In the genomic region with DNA sequence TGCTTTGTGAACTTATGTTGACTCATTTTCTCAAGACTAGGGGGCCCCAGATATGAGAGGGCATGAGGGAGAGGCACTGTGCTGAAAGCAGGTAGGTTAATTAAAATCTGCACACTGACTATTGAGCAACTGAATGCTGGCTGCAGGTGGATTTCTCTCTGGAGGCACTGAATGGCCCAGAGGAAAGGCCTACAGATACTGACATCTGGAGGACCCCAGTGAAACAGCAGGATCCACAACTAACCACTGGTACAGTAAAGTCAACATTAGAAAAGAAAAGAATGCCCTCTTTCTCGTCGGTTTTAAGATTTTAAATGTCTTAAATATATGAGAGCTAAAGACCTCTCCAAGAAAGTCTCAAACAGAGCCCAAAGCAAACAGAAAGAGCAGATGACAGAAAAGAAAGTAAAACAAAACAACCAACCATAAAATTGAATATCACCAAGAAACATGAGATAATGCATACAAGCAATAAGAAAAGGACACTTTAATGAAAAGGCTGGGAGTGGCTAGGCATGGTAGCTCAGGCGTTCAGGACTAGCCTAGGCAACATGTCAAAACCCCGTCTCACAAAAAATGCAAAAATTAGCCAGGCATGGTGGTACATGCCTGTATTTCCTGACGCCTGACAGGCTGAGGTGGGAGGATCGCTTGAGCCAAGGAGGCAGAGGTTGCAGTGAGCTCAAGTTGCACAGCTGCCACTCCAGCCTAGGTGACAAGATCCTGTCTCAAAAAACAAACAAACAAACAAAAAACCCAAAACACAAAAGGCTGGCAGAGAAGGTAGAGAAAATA, we compare ENCODE assay signal across 11 cellular contexts. TPM values are rescaled to one million over a fixed set of nuclear protein-coding genes. Genes with fewer than 3 reads are reported as not detected.
DNase-seq lines count a peak whose midpoint lies in the region; ATAC-seq, FAIRE-seq and TF ChIP-seq lines count a peak whose summit lies in the region.
"Had no signal": no experiment of that assay in that cellular context is flagged by ENCODE, and none has a peak within 500 bp of the region (broad histone marks: within the 10 kb centered on the region; RNA-seq: fewer than 3 reads in every experiment).

No MANE protein-coding gene starts in this region.

- H3K27ac ChIP-seq in A549 (peak overlapping the region; percentile 91 to 95), kidney (ENCODE audit: low read depth in 2 of 2, low read length in 2 of 2) (no peak overlapping the region)
- H3K27ac ChIP-seq: thoracic aorta had no signal

- peaks cover 80% of the 10 kb centered on the region for H3K36me3 Mint-ChIP-seq in HFFc6 (ENCODE audit: low read depth)

- H3K4me3 ChIP-seq in A549 (no peak overlapping the region), astrocyte of the spinal cord (ENCODE audit: low read depth, low read length) (no peak overlapping the region), kidney (ENCODE audit: low read length in 2 of 2) (no peak overlapping the region)
- H3K4me3 ChIP-seq: thoracic aorta had no signal

- intact Hi-C loops in kidney (cut with DNase I): no loop called here

- ATAC-seq in A549 (no peak), GM21723 (IDR thresholded peaks at IDR 0.05; ENCODE audit: unreplicated experiment) (no peak), HG03442 (IDR thresholded peaks at IDR 0.05; ENCODE audit: unreplicated experiment) (no peak)

- H3K9me3 ChIP-seq in A549 (peaks cover 15% of the 10 kb centered on the region), kidney (ENCODE audit: control insufficient read depth in 1 of 2, low read length in 2 of 2) (no peaks in the 10 kb centered on the region)
- H3K9me3 ChIP-seq: thoracic aorta had no signal

- no peak for TF ChIP-seq EP300 in A549 (IDR thresholded peaks at IDR 0.05)

- peaks cover 62% of the 10 kb centered on the region for H3K4me1 Mint-ChIP-seq in HFFc6 (ENCODE audit: low read depth)

- FAIRE-seq in A549 (lab: Jason Lieb, UNC) (no peak), kidney (lab: Jason Lieb, UNC) (no peak)

- no peak for TF ChIP-seq CTCF in A549 (IDR thresholded peaks at IDR 0.05)
- TF ChIP-seq CTCF in HFFc6 (IDR thresholded peaks at IDR 0.05): peak; percentile 51
- peak; percentile 57 for TF ChIP-seq CTCF in astrocyte of the spinal cord (IDR thresholded peaks at IDR 0.05; ENCODE audit: low read depth, low read length)
- TF ChIP-seq CTCF in kidney (IDR thresholded peaks at IDR 0.05; ENCODE audit: borderline replicate concordance, extremely low read depth, insufficient read depth): peak; percentile 15

- no peak overlapping the region; the same call in 1 of the 2 replicates for H3K4me3 Mint-ChIP-seq in HFFc6

- DNase-seq in A549 (ENCODE audit: low read depth in 1 of 2, low spot score in 1 of 2) (no peak), HFFc6 (no peak), astrocyte of the spinal cord (ENCODE audit: low read depth, low spot score) (no peak), kidney (no peak), NOMO-1 treated with dmso at 0.1 percent for 144 hours (lab: John Stamatoyannopoulos, UW; ENCODE audit: unreplicated experiment) (no peak), medulla oblongata (ENCODE audit: extremely low spot score) (no peak)
- DNase-seq: amygdala, NCI-H1694 had no signal

- TF ChIP-seq POLR2A in A549 (IDR thresholded peaks at IDR 0.05; ENCODE audit: low read length): no peak

- POLR2A ChIA-PET in A549 (lab: Yijun Ruan, JAX): no interaction called here

- WGBS in A549 (ENCODE audit: missing lambda C conversion rate): 95% methylated on average over 6 of the region's 6 CpGs

- H3K27ac Mint-ChIP-seq in HFFc6: no peak overlapping the region

- peaks cover 37% of the 10 kb centered on the region for H3K4me1 ChIP-seq in A549
- H3K4me1 ChIP-seq in kidney (ENCODE audit: control insufficient read depth in 1 of 2, insufficient read depth in 1 of 2, low read depth in 1 of 2, low read length in 2 of 2): no peaks in the 10 kb centered on the region

- no peaks in the 10 kb centered on the region; the same call in 1 of the 2 replicates for H3K27me3 Mint-ChIP-seq in HFFc6 (ENCODE audit: insufficient read depth)

- CTCF ChIA-PET in A549 (lab: Yijun Ruan, JAX): interaction anchor here (1.1 to 1.3 kb wide), 2 partner anchors 37 to 59 kb away, joined by 3 to 4 read pairs; no protein-coding TSS in a partner anchor

- H3K9me3 Mint-ChIP-seq in HFFc6: no peaks in the 10 kb centered on the region

- peaks cover 18 to 25% of the 10 kb centered on the region in 2 donors for H3K36me3 ChIP-seq in kidney (ENCODE audit: control insufficient read depth in 1 of 2, insufficient read depth in 2 of 2, low read length in 2 of 2)

- in situ Hi-C loops in astrocyte of the spinal cord (cut with HindIII; ENCODE audit: low sequenced_read_pairs): no loop called here

- no peak overlapping the region for H3K4me2 ChIP-seq in A549

- no peak overlapping the region for H3K9ac ChIP-seq in kidney (ENCODE audit: low read length in 2 of 2)

- no peak for TF ChIP-seq RAD21 in A549 (conservative IDR thresholded peaks at IDR 0.05 in 1 of 2, IDR thresholded peaks at IDR 0.05 in 1 of 2)

TF ChIP-seq in A549, 52 proteins besides CTCF, POLR2A, EP300 and RAD21:
- no peak for TF ChIP-seq ZFP36 (IDR thresholded peaks at IDR 0.05; ENCODE audit: borderline replicate concordance, partially characterized antibody)
- TF ChIP-seq, protein P1, sequence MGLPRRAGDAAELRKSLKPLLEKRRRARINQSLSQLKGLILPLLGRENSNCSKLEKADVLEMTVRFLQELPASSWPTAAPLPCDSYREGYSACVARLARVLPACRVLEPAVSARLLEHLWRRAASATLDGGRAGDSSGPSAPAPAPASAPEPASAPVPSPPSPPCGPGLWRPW (IDR thresholded peaks at IDR 0.05): no peak
- TF ChIP-seq ZC3H11A (IDR thresholded peaks at IDR 0.05): no peak
- TF ChIP-seq TP53 (CRISPR knock-in tag; IDR thresholded peaks at IDR 0.05): no peak
- TF ChIP-seq JUNB (IDR thresholded peaks at IDR 0.05): no peak
- TF ChIP-seq, protein P2, sequence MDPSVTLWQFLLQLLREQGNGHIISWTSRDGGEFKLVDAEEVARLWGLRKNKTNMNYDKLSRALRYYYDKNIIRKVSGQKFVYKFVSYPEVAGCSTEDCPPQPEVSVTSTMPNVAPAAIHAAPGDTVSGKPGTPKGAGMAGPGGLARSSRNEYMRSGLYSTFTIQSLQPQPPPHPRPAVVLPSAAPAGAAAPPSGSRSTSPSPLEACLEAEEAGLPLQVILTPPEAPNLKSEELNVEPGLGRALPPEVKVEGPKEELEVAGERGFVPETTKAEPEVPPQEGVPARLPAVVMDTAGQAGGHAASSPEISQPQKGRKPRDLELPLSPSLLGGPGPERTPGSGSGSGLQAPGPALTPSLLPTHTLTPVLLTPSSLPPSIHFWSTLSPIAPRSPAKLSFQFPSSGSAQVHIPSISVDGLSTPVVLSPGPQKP (IDR thresholded peaks at IDR 0.05; ENCODE audit: low read depth, low read length): no peak
- no peak for TF ChIP-seq NR3C1 (IDR thresholded peaks at IDR 0.05)
- no peak for TF ChIP-seq MAZ (IDR thresholded peaks at IDR 0.05; ENCODE audit: borderline replicate concordance, low read depth, low read length)
- TF ChIP-seq KDM5A (IDR thresholded peaks at IDR 0.05): no peak
- no peak for TF ChIP-seq EHF (CRISPR knock-in tag; IDR thresholded peaks at IDR 0.05)
- TF ChIP-seq RNF2 (IDR thresholded peaks at IDR 0.05; ENCODE audit: borderline replicate concordance, low read depth): no peak
- no peak for TF ChIP-seq NFE2L2 (conservative IDR thresholded peaks at IDR 0.05; ENCODE audit: low read length)
- TF ChIP-seq RFX5 (IDR thresholded peaks at IDR 0.05): no peak
- TF ChIP-seq PBX3 (IDR thresholded peaks at IDR 0.05): no peak

RNA-seq across cellular contexts. Expression of gene PUM3, which starts 43.3 kb away (rescaled TPM):
- polyA plus RNA-seq in A549 (2011; rRNA removed) (62.2 and 94.8 TPM in 2 replicates), A549 (2017; fragmentation: RNase III; extraction: RNeasy Plus Mini Kit Qiagen cat#74134 plus additional on column Dnase treatment) (71.2 to 81.2 TPM (median 78.0 TPM) in 3 replicates), kidney (ENCODE audit: insufficient read depth, low read depth, low replicate concordance) (42.7 TPM)
- 31.3 and 35.5 TPM in 2 replicates for polyA plus RNA-seq in A549 (2012; cell fraction: cytosol; rRNA removed)
- 24.8 and 38.6 TPM in 2 replicates for polyA plus RNA-seq in A549 (2012; cell fraction: nucleus; rRNA removed)
- polyA minus RNA-seq in A549 (2011; rRNA and poly(A)+ RNA removed): 42.9 and 56.2 TPM in 2 replicates
- total RNA-seq in HFFc6 (2021; fragmentation: NEBNext Ultra II Directional; extraction: Animal tissue kit (Norgen Biotek cat#: 25700)): 10 to 100 TPM; 45.6 to 56.7 (median 51.4) TPM
- total RNA-seq in kidney: 51.4 TPM

Comparison
In these comparisons a context has a peak if more than half of its experiments do, and no peak if none do; other contexts are left out.
1. H3K27ac ChIP-seq: peak in A549 (2 of 2); none in kidney (0 of 2).